In the genomic region with DNA sequence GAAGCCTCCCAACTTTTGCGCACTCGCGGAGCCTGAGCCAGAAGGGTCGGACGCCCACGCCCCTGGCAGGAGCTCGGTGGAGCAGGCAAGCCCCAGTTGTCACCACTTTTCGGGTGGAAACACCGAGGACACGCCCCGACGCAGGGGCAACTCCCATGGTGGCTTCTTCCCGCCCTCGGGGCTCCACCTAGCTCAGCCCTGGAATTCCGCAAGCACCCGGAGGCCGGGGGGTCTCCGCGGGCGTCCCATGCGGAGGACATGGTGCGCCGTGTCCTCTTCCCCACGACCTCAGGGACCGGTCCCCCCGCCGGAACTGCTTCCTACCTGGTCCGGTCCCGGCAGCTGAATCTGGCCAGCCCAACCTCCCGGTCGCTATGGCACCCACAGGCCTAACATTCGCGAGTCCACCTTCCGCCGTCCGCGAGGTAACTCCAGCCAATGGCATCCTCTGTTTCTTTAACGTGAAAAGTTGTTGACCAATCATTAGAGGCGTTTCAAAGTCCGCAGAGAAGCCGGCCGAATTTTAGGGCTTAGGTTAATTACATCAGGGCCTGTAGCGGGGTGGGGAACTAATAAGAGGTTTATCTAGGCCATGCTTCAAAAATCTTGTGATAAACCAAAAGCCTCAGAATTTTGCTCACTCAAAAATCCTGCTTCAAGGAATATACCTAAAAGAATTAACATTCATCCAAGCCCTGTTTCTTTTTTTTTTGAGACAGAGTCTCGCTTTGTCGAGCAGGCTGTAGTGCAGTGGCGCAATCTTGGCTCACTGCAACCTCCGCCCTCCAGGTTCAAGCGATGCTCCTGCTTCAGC, we compare ENCODE assay signal across 8 cellular contexts. TPM values are rescaled to one million over a fixed set of nuclear protein-coding genes. Genes with fewer than 3 reads are reported as not detected.
DNase-seq lines count a peak whose midpoint lies in the region; ATAC-seq and TF ChIP-seq lines count a peak whose summit lies in the region.

A gene with protein sequence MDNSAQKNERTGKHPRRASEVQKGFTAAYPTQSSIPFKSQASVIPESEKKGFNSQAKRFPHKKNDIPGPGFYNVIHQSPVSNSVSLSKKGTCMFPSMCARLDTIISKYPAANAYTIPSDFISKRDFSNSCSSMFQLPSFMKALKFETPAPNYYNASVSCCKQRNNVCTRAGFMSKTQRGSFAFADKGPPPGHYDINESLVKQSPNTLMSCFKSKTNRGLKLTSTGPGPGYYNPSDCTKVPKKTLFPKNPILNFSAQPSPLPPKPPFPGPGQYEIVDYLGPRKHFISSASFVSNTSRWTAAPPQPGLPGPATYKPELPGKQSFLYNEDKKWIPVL (minus strand): TSS at position 433 of the 814 bp plus-strand sequence. CDS start 12,394 bp downstream, outside the sequence.

- peak; percentile 84 for DNase-seq in COLO829 (ENCODE audit: low spot score)
- DNase-seq in NCI-H82 treated with DMSO at 0.1 percent for 48 hours (lab: John Stamatoyannopoulos, UW; ENCODE audit: unreplicated experiment): peak; percentile 86
- peak; percentile 89 for DNase-seq in activated CD8-positive, alpha-beta T cell treated with anti-CD3 and anti-CD28 coated beads, Interleukin-2, amount 10 ng/mL, durations not matched to agents 7 days and 5 days
- DNase-seq in effector CD8-positive, alpha-beta T cell (lab: John Stamatoyannopoulos, UW): peak; percentile 61
- DNase-seq in lower leg skin (ENCODE audit: low spot score in 2 of 2): peak; percentile 83 to 94
- DNase-seq in stimulated activated CD4-positive, alpha-beta T cell treated with anti-CD3 and anti-CD28 coated beads, Interleukin-4, amount 100 ng/mL, for 4 hours: peak; percentile 62 to 71

- ATAC-seq in HG03159 (IDR thresholded peaks at IDR 0.05; ENCODE audit: unreplicated experiment) (peak; percentile 34), HG02973 (IDR thresholded peaks at IDR 0.05; ENCODE audit: unreplicated experiment) (no peak)
- ATAC-seq in activated CD8-positive, alpha-beta T cell treated with anti-CD3 and anti-CD28 coated beads, Interleukin-2, amount 10 ng/mL, durations not matched to agents 7 days and 5 days: peak; percentile 50

- intact Hi-C loops in lower leg skin (cut with DNase I; ENCODE audit: low total_unique reads): no loop called here

- H3K9me3 Mint-ChIP-seq in activated CD8-positive, alpha-beta T cell treated with anti-CD3 and anti-CD28 coated beads, Interleukin-2, amount 10 ng/mL, durations not matched to agents 7 days and 5 days (ENCODE audit: insufficient read depth): no peaks in the 10 kb centered on the region

- peak within 1 kb of the TSS; percentile 39 for H3K4me3 ChIP-seq in lower leg skin (ENCODE audit: low read depth, poor library complexity, severe bottlenecking)

- POLR2A ChIA-PET in activated CD8-positive, alpha-beta T cell treated with anti-CD3 and anti-CD28 coated beads, Interleukin-2, amount 10 ng/mL, durations not matched to agents 7 days and 5 days (lab: Charles Lee): interaction anchor here (0.6 to 1.3 kb wide), 6 partner anchors 12 to 225 kb away, joined by 3 to 5 read pairs (median 4); partner anchors contain the start of gene RCAN3

- no peaks in the 10 kb centered on the region for H3K27me3 Mint-ChIP-seq in activated CD8-positive, alpha-beta T cell treated with anti-CD3 and anti-CD28 coated beads, Interleukin-2, amount 10 ng/mL, durations not matched to agents 7 days and 5 days (ENCODE audit: low read depth)

- no peak for TF ChIP-seq CTCF in lower leg skin (IDR thresholded peaks at IDR 0.05)

- WGBS in lower leg skin, 2 donors: 4 to 5% methylated on average over 40 to 48 of the region's 48 CpGs

- H3K4me3 Mint-ChIP-seq in activated CD8-positive, alpha-beta T cell treated with anti-CD3 and anti-CD28 coated beads, Interleukin-2, amount 10 ng/mL, durations not matched to agents 7 days and 5 days: peak within 1 kb of the TSS; percentile 83

- H3K36me3 Mint-ChIP-seq in activated CD8-positive, alpha-beta T cell treated with anti-CD3 and anti-CD28 coated beads, Interleukin-2, amount 10 ng/mL, durations not matched to agents 7 days and 5 days (ENCODE audit: low read depth): peaks cover 10% of the 10 kb centered on the region

- H3K27ac Mint-ChIP-seq in activated CD8-positive, alpha-beta T cell treated with anti-CD3 and anti-CD28 coated beads, Interleukin-2, amount 10 ng/mL, durations not matched to agents 7 days and 5 days: peak within 1 kb of the TSS; percentile 80

- TF ChIP-seq POLR2A in lower leg skin (IDR thresholded peaks at IDR 0.05): no peak

- CTCF ChIA-PET in activated CD8-positive, alpha-beta T cell treated with anti-CD3 and anti-CD28 coated beads, Interleukin-2, amount 10 ng/mL, durations not matched to agents 7 days and 5 days (lab: Charles Lee): interaction anchor here (0.6 to 12.8 kb wide), 14 partner anchors 12 to 557 kb away, joined by 3 to 159 read pairs (median 38); partner anchors contain the start of gene RCAN3

- peaks cover 53% of the 10 kb centered on the region for H3K4me1 Mint-ChIP-seq in activated CD8-positive, alpha-beta T cell treated with anti-CD3 and anti-CD28 coated beads, Interleukin-2, amount 10 ng/mL, durations not matched to agents 7 days and 5 days (ENCODE audit: low read depth)

RNA-seq across cellular contexts. Expression of the gene that starts here (rescaled TPM):
- total RNA-seq in activated CD8-positive, alpha-beta T cell treated with anti-CD3 and anti-CD28 coated beads, Interleukin-2, amount 10 ng/mL, durations not matched to agents 7 days and 5 days: 1 to 10 TPM; 8.0 to 9.9 TPM
- 1 to 10 TPM; 3.6 to 8.5 (median 6.4) TPM for total RNA-seq in lower leg skin
